In the genomic region with DNA sequence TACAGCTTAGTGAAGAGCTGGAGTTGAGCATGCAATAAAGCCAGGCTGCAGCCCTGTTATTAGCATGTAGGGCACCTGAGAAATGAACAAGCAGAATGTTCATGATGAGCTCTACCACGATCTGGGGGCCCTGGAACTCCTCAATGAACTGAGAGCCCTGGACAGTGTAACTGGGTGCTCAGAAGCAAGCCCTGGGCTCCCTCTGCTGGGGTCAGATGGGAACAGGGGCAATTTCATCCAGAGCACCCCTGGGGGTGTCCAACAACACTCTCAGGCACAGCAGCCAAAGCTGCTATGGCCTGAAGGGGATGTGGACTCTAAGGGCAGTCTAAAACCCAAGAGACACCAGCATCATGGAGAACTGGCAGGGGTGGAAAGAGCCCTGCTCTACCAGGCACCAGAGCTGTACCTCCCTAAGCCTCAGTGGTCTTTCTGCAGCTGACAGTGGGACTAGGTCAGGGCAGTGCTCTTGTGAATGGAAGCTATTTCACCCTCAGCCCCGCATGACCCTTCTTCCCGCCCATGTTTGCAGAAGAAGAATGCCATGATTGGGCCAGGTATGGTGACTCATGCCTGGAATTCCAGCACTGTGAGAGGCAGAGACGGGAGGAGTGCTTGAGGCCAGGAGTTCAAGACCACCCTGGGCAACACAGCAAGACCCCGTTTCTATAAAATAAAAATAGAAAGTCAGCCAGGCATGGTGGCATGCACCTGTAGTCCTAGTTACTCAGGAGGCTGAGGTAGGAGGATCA, we compare ENCODE assay signal across 8 cellular contexts. TPM values are rescaled to one million over a fixed set of nuclear protein-coding genes. Genes with fewer than 3 reads are reported as not detected.
A peak's percentile ranks its signal among the peaks of the same experiment; 100 is the strongest.
DNase-seq lines count a peak whose midpoint lies in the region; ATAC-seq and TF ChIP-seq lines count a peak whose summit lies in the region.

No MANE protein-coding gene starts in this region.

- H2BK120ac ChIP-seq in neuronal stem cell (ENCODE audit: low read depth, low read length) = no peak overlapping the region

- H3K18ac ChIP-seq in neuronal stem cell (ENCODE audit: low read length) = no peak overlapping the region

- H3K4me3 Mint-ChIP-seq in naive thymus-derived CD4-positive, alpha-beta T cell = no peak overlapping the region
- no peak overlapping the region for H3K4me3 Mint-ChIP-seq in T-helper 2 cell treated with Interferon-gamma antibody and Interleukin-4, amounts not matched to agents 5 μg/mL and 100 μg/mL, for 36 hours

- no peak overlapping the region for H3K23ac ChIP-seq in neuronal stem cell (ENCODE audit: low read depth, low read length, poor library complexity)

- H3K36me3 ChIP-seq in RWPE2 (ENCODE audit: low read depth) = peaks cover 93% of the 10 kb centered on the region
- peaks cover 18% of the 10 kb centered on the region for H3K36me3 ChIP-seq in colonic mucosa
- peaks cover 22 to 88% (median 31%) of the 10 kb centered on the region in 3 experiments for H3K36me3 ChIP-seq in naive thymus-derived CD4-positive, alpha-beta T cell (ENCODE audit: control insufficient read depth in 2 of 3, insufficient read depth in 3 of 3, low read length in 3 of 3)
- peaks cover 53 to 93% of the 10 kb centered on the region in 2 donors for H3K36me3 ChIP-seq in neuronal stem cell (replicated peaks in 1 of 2; ENCODE audit: control insufficient read depth in 2 of 2, insufficient read depth in 2 of 2, low read length in 2 of 2)

- no peak overlapping the region for H4K91ac ChIP-seq in neuronal stem cell (ENCODE audit: low read depth, low read length, poor library complexity)

- no peak overlapping the region for H3K4ac ChIP-seq in neuronal stem cell (ENCODE audit: low read length)

- H3K36me3 Mint-ChIP-seq in naive thymus-derived CD4-positive, alpha-beta T cell = peaks cover 13 to 53% (median 32%) of the 10 kb centered on the region in 5 donors
- peaks cover 31% of the 10 kb centered on the region for H3K36me3 Mint-ChIP-seq in T-helper 2 cell treated with Interferon-gamma antibody and Interleukin-4, amounts not matched to agents 5 μg/mL and 100 μg/mL, for 36 hours (ENCODE audit: low read depth)

- H3K27ac Mint-ChIP-seq in naive thymus-derived CD4-positive, alpha-beta T cell = peak overlapping the region in 1 of 9 donors; percentile 77
- no peak overlapping the region for H3K27ac Mint-ChIP-seq in T-helper 2 cell treated with Interferon-gamma antibody and Interleukin-4, amounts not matched to agents 5 μg/mL and 100 μg/mL, for 36 hours

- no peak overlapping the region for H3K4me2 ChIP-seq in neuronal stem cell (ENCODE audit: insufficient read depth, low read length, poor library complexity, severe bottlenecking)

- no peak overlapping the region for H3K14ac ChIP-seq in neuronal stem cell (ENCODE audit: low read length)

- H2BK5ac ChIP-seq in neuronal stem cell (ENCODE audit: low read length) = no peak overlapping the region

- H3K4me3 ChIP-seq in GM12864 (ENCODE audit: low read depth, low read length) (no peak overlapping the region), RWPE2 (ENCODE audit: severe bottlenecking) (no peak overlapping the region), colonic mucosa (no peak overlapping the region), neuronal stem cell (ENCODE audit: low read length in 2 of 2) (no peak overlapping the region)
- H3K4me3 ChIP-seq in naive thymus-derived CD4-positive, alpha-beta T cell (ENCODE audit: low read length) = no peak overlapping the region

- DNase-seq in ACHN (peak; percentile 28), GM12864 (ENCODE audit: low read depth) (no peak), RWPE2 (ENCODE audit: low spot score) (no peak), colonic mucosa (peak; percentile 26), globus pallidus (ENCODE audit: low spot score) (no peak), neuronal stem cell (ENCODE audit: low spot score) (no peak)
- peak in 6 of 9 donors; percentile 2 to 25 (median 12) for DNase-seq in naive thymus-derived CD4-positive, alpha-beta T cell
- no peak for DNase-seq in T-helper 2 cell treated with Interferon-gamma antibody and Interleukin-4, amounts not matched to agents 5 μg/mL and 100 μg/mL, for 36 hours (ENCODE audit: low spot score)

- CTCF ChIA-PET in naive thymus-derived CD4-positive, alpha-beta T cell (lab: Charles Lee) = interaction anchor here (1.8 to 2.7 kb wide), 2 partner anchors 130 to 132 kb away, joined by 4 to 12 read pairs; no protein-coding TSS in a partner anchor

- H3K4me1 ChIP-seq in RWPE2 (ENCODE audit: insufficient read depth, poor library complexity, severe bottlenecking) = no peaks in the 10 kb centered on the region
- H3K4me1 ChIP-seq in colonic mucosa = no peaks in the 10 kb centered on the region
- no peaks in the 10 kb centered on the region for H3K4me1 ChIP-seq in naive thymus-derived CD4-positive, alpha-beta T cell (ENCODE audit: control insufficient read depth in 2 of 2, insufficient read depth in 2 of 2, low read length in 2 of 2)
- no peaks in the 10 kb centered on the region for H3K4me1 ChIP-seq in neuronal stem cell (ENCODE audit: control insufficient read depth in 2 of 2, insufficient read depth in 1 of 2, low read depth in 1 of 2, low read length in 2 of 2)

- no peaks in the 10 kb centered on the region for H3K9me3 Mint-ChIP-seq in naive thymus-derived CD4-positive, alpha-beta T cell
- H3K9me3 Mint-ChIP-seq in T-helper 2 cell treated with Interferon-gamma antibody and Interleukin-4, amounts not matched to agents 5 μg/mL and 100 μg/mL, for 36 hours = no peaks in the 10 kb centered on the region

- in situ Hi-C loops in ACHN (cut with HindIII; ENCODE audit: low pct_ligation_motif_present, low pct_unique_long_range_greater_than_20kb, low sequenced_read_pairs) = no loop called here

- intact Hi-C loops in colonic mucosa (cut with DNase I) = loop anchor here (5.0 kb wide), 1 partner anchor 127 kb away; no protein-coding TSS in a partner anchor
- intact Hi-C loops in naive thymus-derived CD4-positive, alpha-beta T cell (cut with micrococcal nuclease) = loop anchor here (1.0 kb wide), 1 partner anchor 129 kb away; no protein-coding TSS in a partner anchor

- H4K8ac ChIP-seq in neuronal stem cell (ENCODE audit: low read depth, low read length) = no peak overlapping the region

- H3K79me1 ChIP-seq in neuronal stem cell (ENCODE audit: low read depth, low read length) = no peaks in the 10 kb centered on the region

- no peaks in the 10 kb centered on the region for H3K4me1 Mint-ChIP-seq in naive thymus-derived CD4-positive, alpha-beta T cell
- no peaks in the 10 kb centered on the region for H3K4me1 Mint-ChIP-seq in T-helper 2 cell treated with Interferon-gamma antibody and Interleukin-4, amounts not matched to agents 5 μg/mL and 100 μg/mL, for 36 hours (ENCODE audit: low read depth)

- peak; percentile 70 for ATAC-seq in RWPE2 (ENCODE audit: low read depth)
- peak; percentile 64 for ATAC-seq in naive thymus-derived CD4-positive, alpha-beta T cell

- H2BK12ac ChIP-seq in neuronal stem cell (ENCODE audit: low read length) = no peak overlapping the region

- no peaks in the 10 kb centered on the region for H3K27me3 Mint-ChIP-seq in naive thymus-derived CD4-positive, alpha-beta T cell
- no peaks in the 10 kb centered on the region for H3K27me3 Mint-ChIP-seq in T-helper 2 cell treated with Interferon-gamma antibody and Interleukin-4, amounts not matched to agents 5 μg/mL and 100 μg/mL, for 36 hours (ENCODE audit: low read depth)

- TF ChIP-seq CTCF in GM12864 (IDR thresholded peaks at IDR 0.05; ENCODE audit: low read depth, low read length, missing control alignments) = peak; percentile 51
- peak; percentile 40 for TF ChIP-seq CTCF in RWPE2 (IDR thresholded peaks at IDR 0.05; ENCODE audit: poor library complexity, severe bottlenecking)
- peak; percentile 51 for TF ChIP-seq CTCF in colonic mucosa (IDR thresholded peaks at IDR 0.05)

- WGBS in neuronal stem cell (ENCODE audit: extremely low coverage in 2 of 2, insufficient read length in 2 of 2, insufficient replicate concordance in 1 of 2), 2 donors = no CpG with 5 or more reads among the region's 5 CpGs

- no peak overlapping the region for H2BK15ac ChIP-seq in neuronal stem cell (ENCODE audit: low read length)

- H2AFZ ChIP-seq in neuronal stem cell (ENCODE audit: low read length) = no peak overlapping the region

- POLR2A ChIA-PET in naive thymus-derived CD4-positive, alpha-beta T cell (lab: Charles Lee) = no interaction called here

- H3K27ac ChIP-seq in RWPE2 (ENCODE audit: poor library complexity, severe bottlenecking) = no peak overlapping the region
- no peak overlapping the region for H3K27ac ChIP-seq in colonic mucosa
- no peak overlapping the region for H3K27ac ChIP-seq in naive thymus-derived CD4-positive, alpha-beta T cell (ENCODE audit: low read depth, low read length)
- H3K27ac ChIP-seq in neuronal stem cell (replicated peaks; ENCODE audit: low read length) = no peak overlapping the region

- H3K9ac ChIP-seq in colonic mucosa (ENCODE audit: low read depth in 2 of 2, low read length in 2 of 2) (no peak overlapping the region), neuronal stem cell (ENCODE audit: low read depth, low read length, poor library complexity) (no peak overlapping the region)

- H3K9me3 ChIP-seq in RWPE2 (ENCODE audit: severe bottlenecking) (no peaks in the 10 kb centered on the region), colonic mucosa (no peaks in the 10 kb centered on the region), neuronal stem cell (replicated peaks in 1 of 2; ENCODE audit: control insufficient read depth in 2 of 2, insufficient read depth in 1 of 2, low read depth in 1 of 2, low read length in 2 of 2) (peaks cover 0 to 1% of the 10 kb centered on the region in 2 donors)
- no peaks in the 10 kb centered on the region for H3K9me3 ChIP-seq in naive thymus-derived CD4-positive, alpha-beta T cell (ENCODE audit: control insufficient read depth in 2 of 3, low read length in 3 of 3)

- H3K27me3 ChIP-seq in RWPE2 (ENCODE audit: insufficient read depth, poor library complexity, severe bottlenecking) (no peaks in the 10 kb centered on the region), colonic mucosa (no peaks in the 10 kb centered on the region), neuronal stem cell (ENCODE audit: control insufficient read depth in 3 of 3, insufficient read depth in 3 of 3, low read depth in 1 of 3, low read length in 3 of 3) (no peaks in the 10 kb centered on the region)
- no peaks in the 10 kb centered on the region for H3K27me3 ChIP-seq in naive thymus-derived CD4-positive, alpha-beta T cell (ENCODE audit: control insufficient read depth in 2 of 2, insufficient read depth in 2 of 2, low read length in 2 of 2)

- no peak overlapping the region for H2AK5ac ChIP-seq in neuronal stem cell (ENCODE audit: low read depth, low read length)

RNA-seq across cellular contexts. Expression of a gene that starts 28.9 kb away (rescaled TPM):
- total RNA-seq in colonic mucosa = 10 to 100 TPM; 19.9 to 33.5 TPM
- total RNA-seq in naive thymus-derived CD4-positive, alpha-beta T cell = 10 to 100 TPM; 45.7 to 61.9 (median 57.1) TPM
- 10 to 100 TPM; 26.1 to 33.4 TPM for polyA plus RNA-seq in naive thymus-derived CD4-positive, alpha-beta T cell
- 16.1 TPM for polyA plus RNA-seq in neuronal stem cell (2013, experiment 1 of 2)
- polyA plus RNA-seq in neuronal stem cell (2013, experiment 2 of 2) = 16.1 TPM

RNA-seq across cellular contexts. Expression of a gene that starts 44.6 kb away (rescaled TPM):
- under 1 TPM; 0.42 TPM for total RNA-seq in colonic mucosa
- 1 to 10 TPM in 1 of 5 experiments, under 1 TPM in 4; 0.19 to 3.2 (median 0.24) TPM for total RNA-seq in naive thymus-derived CD4-positive, alpha-beta T cell
- under 1 TPM; 0.20 to 0.25 TPM for polyA plus RNA-seq in naive thymus-derived CD4-positive, alpha-beta T cell
- 1.1 TPM for polyA plus RNA-seq in neuronal stem cell (2013, experiment 1 of 2)
- polyA plus RNA-seq in neuronal stem cell (2013, experiment 2 of 2) = 1.0 TPM

RNA-seq across cellular contexts. Expression of a gene that starts 56.3 kb away (rescaled TPM):
- 10 to 100 TPM; 65.1 to 72.7 TPM for total RNA-seq in colonic mucosa
- 10 to 100 TPM; 30.0 to 37.9 (median 35.4) TPM for total RNA-seq in naive thymus-derived CD4-positive, alpha-beta T cell
- 10 to 100 TPM; 56.5 to 59.2 TPM for polyA plus RNA-seq in naive thymus-derived CD4-positive, alpha-beta T cell
- polyA plus RNA-seq in neuronal stem cell (2013, experiment 1 of 2) = 268 TPM
- 269 TPM for polyA plus RNA-seq in neuronal stem cell (2013, experiment 2 of 2)

Comparison
In these comparisons a context has a peak if more than half of its experiments do, and no peak if none do; other contexts are left out.
1. DNase-seq: peak in ACHN (single experiment), colonic mucosa (single experiment) and naive thymus-derived CD4-positive, alpha-beta T cell (6 of 9); none in GM12864 (single experiment), RWPE2 (single experiment), globus pallidus (single experiment), neuronal stem cell (single experiment) and T-helper 2 cell treated with Interferon-gamma antibody and Interleukin-4, amounts not matched to agents 5 μg/mL and 100 μg/mL, for 36 hours (single experiment).
2. Peak in every context shown above with its lines, with median percentiles within 50 percentile points of each other: CTCF ChIP-seq.